In genomic region chr3:187042062-187042745, GRCh38 we compare ENCODE assay signal across 9 cellular contexts.
DNase-seq lines count a peak whose midpoint lies in the region; ATAC-seq, FAIRE-seq and TF ChIP-seq lines count a peak whose summit lies in the region.
"Had no signal": no experiment of that assay in that cellular context is flagged by ENCODE, and none has a peak within 500 bp of the region (broad histone marks: within the 10 kb centered on the region; RNA-seq: fewer than 3 reads in every experiment).

No MANE protein-coding gene starts in this region.

- CTCF ChIA-PET in CD8-positive, alpha-beta memory T cell (lab: Charles Lee) = interaction anchor here (1.1 to 2.2 kb wide), 4 partner anchors 11 to 96 kb away, joined by 3 to 15 read pairs (median 6); no protein-coding TSS in a partner anchor

- H3K9ac ChIP-seq in MM.1S (ENCODE audit: low read length) = no peak overlapping the region

- DNase-seq in CD8-positive, alpha-beta memory T cell = no peak
- DNase-seq in MM.1S (no peak), immature natural killer cell (no peak), posterior vena cava (ENCODE audit: low spot score) (no peak), A172 (ENCODE audit: low spot score) (no peak), H54 (ENCODE audit: insufficient read length, low spot score) (no peak), NCI-H2081 (lab: John Stamatoyannopoulos, UW) (no peak)
- DNase-seq: NCI-H1930 had no signal

- H3K27ac Mint-ChIP-seq in CD8-positive, alpha-beta memory T cell = peak overlapping the region; percentile 84 to 98 (median 94)
- peak overlapping the region; percentile 82 to 95 (median 92) for H3K27ac Mint-ChIP-seq in immature natural killer cell

- H3K27me3 ChIP-seq in CD8-positive, alpha-beta memory T cell (ENCODE audit: insufficient read depth, low read length, poor library complexity, severe bottlenecking) = no peaks in the 10 kb centered on the region
- H3K27me3 ChIP-seq in MM.1S (replicated peaks; ENCODE audit: insufficient read depth, low read length) = no peaks in the 10 kb centered on the region

- TF ChIP-seq POLR2A in H54 (IDR thresholded peaks at IDR 0.05; ENCODE audit: low read depth, low read length) = no peak

- H3K36me3 Mint-ChIP-seq in CD8-positive, alpha-beta memory T cell = peaks cover 35 to 82% (median 41%) of the 10 kb centered on the region in 3 donors
- peaks cover 32 to 67% (median 44%) of the 10 kb centered on the region in 3 donors for H3K36me3 Mint-ChIP-seq in immature natural killer cell

- no peaks in the 10 kb centered on the region for H3K9me3 Mint-ChIP-seq in CD8-positive, alpha-beta memory T cell
- no peaks in the 10 kb centered on the region for H3K9me3 Mint-ChIP-seq in immature natural killer cell

- intact Hi-C loops in posterior vena cava (cut with DNase I) = no loop called here

- peak overlapping the region; percentile 19 to 74 (median 68) for H3K4me3 Mint-ChIP-seq in CD8-positive, alpha-beta memory T cell
- H3K4me3 Mint-ChIP-seq in immature natural killer cell = peak overlapping the region; percentile 49 to 80 (median 66)

- H2AFZ ChIP-seq in MM.1S (ENCODE audit: low read length) = no peak overlapping the region

- ATAC-seq in GM19395 (IDR thresholded peaks at IDR 0.05; ENCODE audit: unreplicated experiment) = peak; percentile 16

- peaks cover 91% of the 10 kb centered on the region for H3K79me2 ChIP-seq in MM.1S (ENCODE audit: low read length)

- H3K9me2 ChIP-seq in MM.1S (replicated peaks; ENCODE audit: insufficient read depth, low read length) = no peaks in the 10 kb centered on the region

- peaks cover 17% of the 10 kb centered on the region for H3F3A ChIP-seq in MM.1S (ENCODE audit: insufficient read depth, low read length)

- peaks cover 89% of the 10 kb centered on the region for H3K4me1 ChIP-seq in CD8-positive, alpha-beta memory T cell (ENCODE audit: insufficient read depth, low read length)
- peaks cover 58% of the 10 kb centered on the region for H3K4me1 ChIP-seq in MM.1S (ENCODE audit: low read length)

- H4K20me1 ChIP-seq in MM.1S (ENCODE audit: insufficient read depth, low read length) = no peaks in the 10 kb centered on the region

- TF ChIP-seq CTCF in MM.1S (IDR thresholded peaks at IDR 0.05; ENCODE audit: low read length) = no peak

- POLR2A ChIA-PET in CD8-positive, alpha-beta memory T cell (lab: Charles Lee) = interaction anchor here (1.1 to 2.8 kb wide), 4 partner anchors 10 to 259 kb away, joined by 4 to 15 read pairs (median 8); no protein-coding TSS in a partner anchor

- H3K27me3 Mint-ChIP-seq in CD8-positive, alpha-beta memory T cell = no peaks in the 10 kb centered on the region
- peaks cover 0 to 2% (median 0%) of the 10 kb centered on the region in 3 donors for H3K27me3 Mint-ChIP-seq in immature natural killer cell (ENCODE audit: low read depth in 3 of 3)

- H3K4me1 Mint-ChIP-seq in CD8-positive, alpha-beta memory T cell = peaks cover 73 to 87% (median 86%) of the 10 kb centered on the region in 3 donors
- H3K4me1 Mint-ChIP-seq in immature natural killer cell = peaks cover 59 to 85% of the 10 kb centered on the region in 2 donors

- H3K9me3 ChIP-seq in CD8-positive, alpha-beta memory T cell (ENCODE audit: low read length) = no peaks in the 10 kb centered on the region
- no peaks in the 10 kb centered on the region for H3K9me3 ChIP-seq in MM.1S (replicated peaks; ENCODE audit: insufficient read depth, low read length)

- 0 out of 2 replicates have a peak overlapping the region, but pooled peaks have one; percentile 7 for H3K4me2 ChIP-seq in MM.1S (ENCODE audit: low read depth, low read length)

- no peak overlapping the region for H3K27ac ChIP-seq in CD8-positive, alpha-beta memory T cell (ENCODE audit: low read depth, low read length)
- H3K27ac ChIP-seq in MM.1S (ENCODE audit: low read length) = peak overlapping the region; percentile 13; the same call in 1 of the 2 replicates

- H3K4me3 ChIP-seq in CD8-positive, alpha-beta memory T cell (ENCODE audit: low read length) = no peak overlapping the region
- H3K4me3 ChIP-seq in MM.1S (ENCODE audit: low read length) = no peak overlapping the region

- FAIRE-seq in H54 (lab: Jason Lieb, UNC) = no peak

- H3K36me3 ChIP-seq in CD8-positive, alpha-beta memory T cell (ENCODE audit: insufficient read depth, low read length) = peaks cover 44% of the 10 kb centered on the region
- peaks cover 31% of the 10 kb centered on the region for H3K36me3 ChIP-seq in MM.1S (replicated peaks; ENCODE audit: insufficient read depth, low read length)
